ENCODE assay signal across 7 cellular contexts in genomic region chrX:73855546-73855945, GRCh38. TPM values are rescaled to one million over a fixed set of nuclear protein-coding genes. Genes with fewer than 3 reads are reported as not detected.
DNase-seq lines count a peak whose midpoint lies in the region; ATAC-seq and TF ChIP-seq lines count a peak whose summit lies in the region.

No MANE protein-coding gene starts in this region.

- peak; percentile 73 for DNase-seq in M059J (ENCODE audit: low read depth)
- peak; percentile 36 for DNase-seq in SKM-1 (lab: John Stamatoyannopoulos, UW; ENCODE audit: unreplicated experiment)
- DNase-seq in activated naive CD4-positive, alpha-beta T cell treated with anti-CD3 and anti-CD28 coated beads, Interleukin-2, amount 50 U/mL, for 72 hours (ENCODE audit: low spot score in 2 of 2) = peak; percentile 54 to 58
- peak; percentile 13 to 47 for DNase-seq in heart right ventricle
- DNase-seq in retinal pigment epithelial cell (ENCODE audit: low read depth) = peak; percentile 22

- no peaks in the 10 kb centered on the region for H3K36me3 ChIP-seq in heart right ventricle

- peaks cover 0 to 4% (median 0%) of the 10 kb centered on the region in 7 donors for H3K27me3 ChIP-seq in heart right ventricle

- H3K9me3 Mint-ChIP-seq in activated naive CD4-positive, alpha-beta T cell treated with anti-CD3 and anti-CD28 coated beads, Interleukin-2, amount 50 U/mL, for 72 hours = no peaks in the 10 kb centered on the region

- no peak overlapping the region for H3K27ac ChIP-seq in heart right ventricle

- intact Hi-C loops in heart right ventricle (cut with DNase I) = loop anchor here (1.0 to 10.0 kb wide), 13 partner anchors 89 to 1749 kb away; no protein-coding TSS in a partner anchor

- ATAC-seq in activated naive CD4-positive, alpha-beta T cell treated with anti-CD3 and anti-CD28 coated beads, Interleukin-2, amount 50 U/mL, for 72 hours = peak; percentile 41 to 68
- ATAC-seq in heart right ventricle (peak in 3 of 8 donors; percentile 53 to 70 (median 64)), GM19452 (IDR thresholded peaks at IDR 0.05; ENCODE audit: unreplicated experiment) (no peak)

- TF ChIP-seq CTCF in GM12874 (IDR thresholded peaks at IDR 0.05; ENCODE audit: insufficient read depth, low read depth, low read length) (peak; percentile 23; the same call in 1 of the 2 replicates), heart right ventricle (IDR thresholded peaks at IDR 0.05) (peak; percentile 40 to 80 (median 71)), retinal pigment epithelial cell (conservative IDR thresholded peaks at IDR 0.05; ENCODE audit: low read depth, low read length) (peak; percentile 85)

- no peak overlapping the region for H3K27ac Mint-ChIP-seq in activated naive CD4-positive, alpha-beta T cell treated with anti-CD3 and anti-CD28 coated beads, Interleukin-2, amount 50 U/mL, for 72 hours

- no peaks in the 10 kb centered on the region for H3K4me1 ChIP-seq in heart right ventricle

- peaks cover 0 to 7% of the 10 kb centered on the region in 2 donors for H3K36me3 Mint-ChIP-seq in activated naive CD4-positive, alpha-beta T cell treated with anti-CD3 and anti-CD28 coated beads, Interleukin-2, amount 50 U/mL, for 72 hours

- H3K4me3 ChIP-seq in heart right ventricle = no peak overlapping the region
- H3K4me3 ChIP-seq in retinal pigment epithelial cell (ENCODE audit: low read length) = no peak overlapping the region

- H3K9me3 ChIP-seq in heart right ventricle = peaks cover 0 to 8% (median 0%) of the 10 kb centered on the region in 11 donors

- 0% methylated on average over 2 of the region's 2 CpGs for WGBS in heart right ventricle, 2 donors

RNA-seq across cellular contexts. Expression of gene XIST, which starts 3.0 kb away (rescaled TPM):
- not detected in 2 replicates for total RNA-seq in M059J (2014; rRNA removed; shearing (Covaris generic))
- not detected for total RNA-seq in activated naive CD4-positive, alpha-beta T cell treated with anti-CD3 and anti-CD28 coated beads, Interleukin-2, amount 50 U/mL, for 72 hours
- 100 to 1,000 TPM in 1 of 10 donors, 10 to 100 TPM in 2, 1 to 10 TPM in 1, under 1 TPM in 6; 0.09 to 105 (median 0.43) TPM for total RNA-seq in heart right ventricle
- 1 to 10 TPM in 1 of 2 donors, under 1 TPM in 1; 0.07 to 2.3 TPM for polyA plus RNA-seq in heart right ventricle

Comparison
In these comparisons a context has a peak if more than half of its experiments do, and no peak if none do; other contexts are left out.
1. CTCF ChIP-seq: peak in every context shown above with its lines; median percentile 85 in retinal pigment epithelial cell; 71 in heart right ventricle; 23 in GM12874.
2. DNase-seq: peak in every context shown above with its lines; median percentile 73 in M059J; 56 in activated naive CD4-positive, alpha-beta T cell treated with anti-CD3 and anti-CD28 coated beads, Interleukin-2, amount 50 U/mL, for 72 hours; 36 in SKM-1; 30 in heart right ventricle; 22 in retinal pigment epithelial cell.